Comparison of ENCODE assay signal across 24 cellular contexts in the genomic region with DNA sequence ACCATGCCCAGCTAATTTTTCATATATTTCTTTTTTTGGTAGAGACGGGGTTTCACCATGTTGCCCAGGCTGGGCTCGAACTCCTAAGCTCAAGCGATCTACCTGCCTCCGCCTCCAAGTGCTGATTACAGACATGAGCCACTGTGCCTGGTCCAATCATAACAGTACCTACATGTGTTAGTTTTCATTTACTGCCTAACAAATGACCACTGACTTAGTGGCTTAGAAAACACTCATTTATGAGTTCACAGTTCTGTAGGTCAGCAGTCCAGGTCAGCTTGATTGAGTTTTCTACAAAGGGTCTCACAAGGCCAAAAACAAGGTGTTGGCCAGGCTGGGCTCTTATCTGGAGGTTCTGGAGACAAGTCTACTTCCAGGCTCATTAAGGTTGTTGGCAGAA.
DNase-seq lines count a peak whose midpoint lies in the region; ATAC-seq, FAIRE-seq and TF ChIP-seq lines count a peak whose summit lies in the region.
"Had no signal": no experiment of that assay in that cellular context is flagged by ENCODE, and none has a peak within 500 bp of the region (broad histone marks: within the 10 kb centered on the region; RNA-seq: fewer than 3 reads in every experiment).

No MANE protein-coding gene starts in this region.

- H4K20me1 ChIP-seq in HepG2 (ENCODE audit: insufficient read depth, low read length) (no peaks in the 10 kb centered on the region), SU-DHL-6 (ENCODE audit: low read depth, low read length) (no peaks in the 10 kb centered on the region)

- H3K79me2 ChIP-seq in HepG2 (ENCODE audit: insufficient read depth, low read length) (no peaks in the 10 kb centered on the region), SU-DHL-6 (ENCODE audit: insufficient read depth, low read length) (no peaks in the 10 kb centered on the region)

- BruUV-seq in HepG2 (replicated peaks; lab: Mats Ljungman, UMichigan): no TSS peak

- no peaks in the 10 kb centered on the region for H3K27me3 Mint-ChIP-seq in naive thymus-derived CD4-positive, alpha-beta T cell
- H3K27me3 Mint-ChIP-seq: CD4-positive, CD25-positive, alpha-beta regulatory T cell had no signal

- H3F3A ChIP-seq in SU-DHL-6 (ENCODE audit: insufficient read depth): peaks cover 47% of the 10 kb centered on the region

- POLR2A ChIA-PET in HepG2 (lab: Yijun Ruan, JAX) (no interaction called here), HEK293 (lab: Yijun Ruan, JAX) (interaction anchor here (0.6 kb wide), 1 partner anchor 957 kb away, joined by 5 read pairs; no protein-coding TSS in a partner anchor)
- POLR2A ChIA-PET in naive thymus-derived CD4-positive, alpha-beta T cell (lab: Charles Lee): no interaction called here

- no peaks in the 10 kb centered on the region for H3K4me1 ChIP-seq in HepG2 (ENCODE audit: insufficient read depth, low read length)
- H3K4me1 ChIP-seq in right lobe of liver: no peaks in the 10 kb centered on the region
- no peaks in the 10 kb centered on the region for H3K4me1 ChIP-seq in HEK293 (ENCODE audit: control insufficient read depth, insufficient read depth, low read length)
- no peaks in the 10 kb centered on the region for H3K4me1 ChIP-seq in naive thymus-derived CD4-positive, alpha-beta T cell (ENCODE audit: control insufficient read depth in 2 of 2, insufficient read depth in 2 of 2, low read length in 2 of 2)
- H3K4me1 ChIP-seq: Caco-2 had no signal

- 82% methylated on average over 4 of the region's 4 CpGs for whole genome bisulfite sequencing in HepG2 (ENCODE audit: low lambda C conversion rate)
- 100% methylated on average over 3 of the region's 4 CpGs for WGBS in right lobe of liver (ENCODE audit: insufficient coverage, low coverage, low lambda C conversion rate, missing lambda C conversion rate)

- H3K9me3 ChIP-seq in HepG2 (ENCODE audit: low read length): no peaks in the 10 kb centered on the region
- H3K9me3 ChIP-seq in right lobe of liver: no peaks in the 10 kb centered on the region
- no peaks in the 10 kb centered on the region for H3K9me3 ChIP-seq in HEK293 (ENCODE audit: control insufficient read depth, insufficient read depth, low read depth, low read length)
- no peaks in the 10 kb centered on the region for H3K9me3 ChIP-seq in SU-DHL-6 (ENCODE audit: insufficient read depth, low read length)
- peaks cover 0 to 17% (median 6%) of the 10 kb centered on the region in 3 experiments for H3K9me3 ChIP-seq in naive thymus-derived CD4-positive, alpha-beta T cell (ENCODE audit: control insufficient read depth in 2 of 3, low read length in 3 of 3)
- H3K9me3 ChIP-seq: Caco-2 had no signal

- intact Hi-C loops in HepG2 (cut with micrococcal nuclease; ENCODE audit: unreplicated experiment): no loop called here
- intact Hi-C loops in right lobe of liver (cut with DNase I): no loop called here
- intact Hi-C loops in naive thymus-derived CD4-positive, alpha-beta T cell (cut with micrococcal nuclease): no loop called here

- no peak for ATAC-seq in HepG2
- ATAC-seq in right lobe of liver: no peak
- no peak for ATAC-seq in naive thymus-derived CD4-positive, alpha-beta T cell
- ATAC-seq: CD8-positive, alpha-beta T cell; GM12878 had no signal

- no peak overlapping the region for H2AFZ ChIP-seq in HepG2 (ENCODE audit: low read length)
- H2AFZ ChIP-seq in SU-DHL-6 (ENCODE audit: low read depth, low read length, severe bottlenecking): no peak overlapping the region
- H2AFZ ChIP-seq: GM23248 had no signal

- H3K4me3 ChIP-seq in HepG2 (replicated peaks in 1 of 3; ENCODE audit: insufficient read depth in 1 of 3, low read depth in 2 of 3, low read length in 3 of 3): no peak overlapping the region
- H3K4me3 ChIP-seq in right lobe of liver: no peak overlapping the region
- no peak overlapping the region for H3K4me3 ChIP-seq in HEK293 (ENCODE audit: low read depth, low read length)
- H3K4me3 ChIP-seq in SU-DHL-6 (ENCODE audit: insufficient read depth, low read length, poor library complexity, severe bottlenecking): no peak overlapping the region
- H3K4me3 ChIP-seq in naive thymus-derived CD4-positive, alpha-beta T cell (ENCODE audit: low read length): no peak overlapping the region
- H3K4me3 ChIP-seq: GM12878, GM23248 had no signal

- TF ChIP-seq CTCF in HepG2 (CRISPR knock-in tag; IDR thresholded peaks at IDR 0.05) (no peak), right lobe of liver (IDR thresholded peaks at IDR 0.05) (no peak), HEK293 (tag by site-specific recombination; IDR thresholded peaks at IDR 0.05) (no peak), SU-DHL-6 (IDR thresholded peaks at IDR 0.05; ENCODE audit: insufficient read depth, low read length, poor library complexity, severe bottlenecking) (no peak)

- TF ChIP-seq EP300 in HepG2 (IDR thresholded peaks at IDR 0.05; ENCODE audit: low read depth in 2 of 2, low read length in 2 of 2) (no peak), HepG2 (CRISPR knock-in tag; IDR thresholded peaks at IDR 0.05; ENCODE audit: borderline replicate concordance) (no peak)

- no peaks in the 10 kb centered on the region for H3K9me2 ChIP-seq in SU-DHL-6 (replicated peaks; ENCODE audit: insufficient read depth, low read length)

- H3K9me3 Mint-ChIP-seq in naive thymus-derived CD4-positive, alpha-beta T cell: peaks cover 0 to 24% (median 8%) of the 10 kb centered on the region in 11 donors
- H3K9me3 Mint-ChIP-seq: HFFc6 had no signal

- H3K4me1 Mint-ChIP-seq in naive thymus-derived CD4-positive, alpha-beta T cell: no peaks in the 10 kb centered on the region

- TF ChIP-seq POLR2A in HepG2 (IDR thresholded peaks at IDR 0.05; ENCODE audit: insufficient read depth in 1 of 2, low read depth in 2 of 2, low read length in 2 of 2) (no peak), right lobe of liver (IDR thresholded peaks at IDR 0.05) (no peak)

- H3K36me3 ChIP-seq in HepG2 (replicated peaks in 1 of 2; ENCODE audit: control insufficient read depth in 1 of 2, insufficient read depth in 2 of 2, low read length in 2 of 2) (peaks cover 2 to 3% of the 10 kb centered on the region in 2 experiments; a peak in 1 of 5 replicates), right lobe of liver (no peaks in the 10 kb centered on the region), HEK293 (ENCODE audit: control insufficient read depth in 2 of 2, insufficient read depth in 1 of 2, low read length in 2 of 2) (peaks cover 0 to 8% of the 10 kb centered on the region in 2 experiments; a peak in 2 of 3 replicates), SU-DHL-6 (ENCODE audit: low read length) (no peaks in the 10 kb centered on the region)
- H3K36me3 ChIP-seq in naive thymus-derived CD4-positive, alpha-beta T cell (ENCODE audit: control insufficient read depth in 2 of 3, insufficient read depth in 3 of 3, low read length in 3 of 3): peaks cover 0 to 7% (median 0%) of the 10 kb centered on the region in 3 experiments

- H3K36me3 Mint-ChIP-seq in naive thymus-derived CD4-positive, alpha-beta T cell: peaks cover 0 to 37% (median 26%) of the 10 kb centered on the region in 5 donors

- no peak overlapping the region for H3K27ac ChIP-seq in HepG2 (ENCODE audit: extremely low read length, insufficient read depth, low read length)
- H3K27ac ChIP-seq in right lobe of liver: no peak overlapping the region
- no peak overlapping the region for H3K27ac ChIP-seq in HEK293 (ENCODE audit: extremely low read depth, low read depth, low read length)
- peak overlapping the region; percentile 95 for H3K27ac ChIP-seq in SU-DHL-6 (ENCODE audit: low read depth, low read length)
- H3K27ac ChIP-seq in naive thymus-derived CD4-positive, alpha-beta T cell (ENCODE audit: low read depth, low read length): no peak overlapping the region
- H3K27ac ChIP-seq: 22Rv1, C4-2B, GM23248 had no signal

- CTCF ChIA-PET in HepG2 (lab: Yijun Ruan, JAX; ENCODE audit: low intra/inter-chr PET ratio, low total read pairs): no interaction called here
- CTCF ChIA-PET in HEK293 (lab: Yijun Ruan, JAX): no interaction called here
- CTCF ChIA-PET in naive thymus-derived CD4-positive, alpha-beta T cell (lab: Charles Lee): no interaction called here

- FAIRE-seq in HepG2 (lab: Jason Lieb, UNC): no peak
- FAIRE-seq: A204.1, GM12878, GM19239, H1 had no signal

- H3K4me3 Mint-ChIP-seq in naive thymus-derived CD4-positive, alpha-beta T cell: no peak overlapping the region
- H3K4me3 Mint-ChIP-seq: CD4-positive, CD25-positive, alpha-beta regulatory T cell; CD8-positive, alpha-beta T cell; HFFc6 had no signal

- DNase-seq in HepG2 (ENCODE audit: low spot score) (no peak), right lobe of liver (no peak), AML-193 (lab: John Stamatoyannopoulos, UW) (no peak)
- no peak for DNase-seq in naive thymus-derived CD4-positive, alpha-beta T cell
- no peak for DNase-seq in activated naive CD4-positive, alpha-beta T cell treated with Interleukin-2 at 50 U/mL for 16 hours
- DNase-seq: Caco-2; CD4-positive, CD25-positive, alpha-beta regulatory T cell; CD8-positive, alpha-beta T cell; DMS153; DND-41; EL; GDM1; GM23248; H7; HCEC 1CT; HFFc6 had no signal

- no peaks in the 10 kb centered on the region for H3K27me3 ChIP-seq in HepG2 (ENCODE audit: control insufficient read depth in 1 of 2, insufficient read depth in 2 of 2, low read length in 2 of 2)
- no peaks in the 10 kb centered on the region for H3K27me3 ChIP-seq in right lobe of liver
- no peaks in the 10 kb centered on the region for H3K27me3 ChIP-seq in SU-DHL-6 (ENCODE audit: low read length)
- no peaks in the 10 kb centered on the region for H3K27me3 ChIP-seq in naive thymus-derived CD4-positive, alpha-beta T cell (ENCODE audit: control insufficient read depth in 2 of 2, insufficient read depth in 2 of 2, low read length in 2 of 2)

- in situ Hi-C loops in HepG2 (cut with HindIII; ENCODE audit: extremely low pct_ligation_motif_present, low pct_unique_long_range_greater_than_20kb): no loop called here

- H3K9ac ChIP-seq in HepG2 (ENCODE audit: insufficient read depth, low read depth, low read length): no peak overlapping the region
- H3K9ac ChIP-seq in SU-DHL-6 (ENCODE audit: low read length): no peak overlapping the region
- H3K9ac ChIP-seq: GM23248 had no signal

- no peak for TF ChIP-seq RAD21 in HepG2 (CRISPR knock-in tag; IDR thresholded peaks at IDR 0.05)

- no peak overlapping the region for H3K4me2 ChIP-seq in HepG2 (ENCODE audit: low read depth, low read length)
- H3K4me2 ChIP-seq in SU-DHL-6 (ENCODE audit: low read depth, low read length, poor library complexity, severe bottlenecking): no peak overlapping the region

- no peak overlapping the region for H3K27ac Mint-ChIP-seq in naive thymus-derived CD4-positive, alpha-beta T cell
- H3K27ac Mint-ChIP-seq: CD4-positive, CD25-positive, alpha-beta regulatory T cell; CD8-positive, alpha-beta T cell; HFFc6 had no signal

TF ChIP-seq in HepG2, 621 proteins besides CTCF, POLR2A, EP300 and RAD21 (continues in another document):
- TF ChIP-seq ZNF337 (CRISPR knock-in tag; IDR thresholded peaks at IDR 0.05; ENCODE audit: borderline replicate concordance, low read depth) (peak; percentile 79; the same call in 1 of the 2 replicates), FOSL1 (CRISPR knock-in tag; IDR thresholded peaks at IDR 0.05; ENCODE audit: borderline replicate concordance) (no peak)

TF ChIP-seq in HEK293, 187 proteins besides CTCF, POLR2A, EP300 and RAD21 (continues in another document):
- no peak for TF ChIP-seq ZBTB1 (tag by site-specific recombination; IDR thresholded peaks at IDR 0.05)

Comparison
In these comparisons a context has a peak if more than half of its experiments do, and no peak if none do; other contexts are left out.
1. Of the 63 proteins assayed by ChIP-seq in both HepG2 and HEK293: peak only in HepG2: none; only in HEK293: SETDB1; in both: none; in neither: 62.